Comparison of ENCODE assay signal across 9 cellular contexts in the genomic region with DNA sequence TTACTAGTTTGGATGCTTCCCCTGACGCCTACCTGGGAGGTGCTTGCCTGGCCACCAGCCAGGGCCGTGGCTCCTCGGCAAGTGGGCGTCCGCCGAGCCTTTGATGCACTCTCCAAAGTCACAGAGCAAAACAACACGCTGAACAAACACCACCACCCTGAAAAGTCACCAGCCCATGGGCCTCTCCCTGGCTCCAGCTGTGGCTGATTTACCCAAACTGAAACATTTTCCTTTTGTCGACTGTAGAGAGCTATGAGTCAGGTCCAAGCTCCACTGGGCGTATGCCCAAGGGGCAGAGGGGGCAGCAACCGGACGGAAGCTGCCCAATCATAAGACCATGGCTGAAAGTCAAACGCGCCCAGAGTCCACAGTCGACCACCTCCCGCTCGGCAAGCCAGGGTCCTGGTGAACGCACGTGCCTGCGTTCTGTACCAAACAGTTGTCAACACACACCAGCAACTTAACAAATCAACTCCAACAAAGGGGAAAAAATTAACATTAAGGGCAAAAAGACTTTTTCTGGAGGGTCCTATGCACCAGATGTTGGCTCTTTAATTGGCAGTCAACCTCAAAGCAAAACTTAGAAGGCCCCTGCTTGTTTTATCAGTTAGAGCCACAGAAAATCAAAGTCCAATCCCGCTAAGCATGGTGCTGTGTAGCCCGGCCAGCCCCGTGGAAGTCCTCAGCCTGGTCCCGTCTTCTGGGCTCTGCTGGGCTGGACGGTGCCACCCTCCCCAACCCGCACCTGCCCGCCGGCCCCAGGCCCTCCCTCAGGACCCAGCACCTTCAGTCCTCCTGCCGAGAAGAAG. TPM values are rescaled to one million over a fixed set of nuclear protein-coding genes. Genes with fewer than 3 reads are reported as not detected.
DNase-seq lines count a peak whose midpoint lies in the region; ATAC-seq and TF ChIP-seq lines count a peak whose summit lies in the region.
"Had no signal": no experiment of that assay in that cellular context is flagged by ENCODE, and none has a peak within 500 bp of the region (broad histone marks: within the 10 kb centered on the region; RNA-seq: fewer than 3 reads in every experiment).

No MANE protein-coding gene starts in this region.

- H3K9me3 ChIP-seq in skeletal muscle satellite cell (replicated peaks; ENCODE audit: low read length), result no peaks in the 10 kb centered on the region

- no peaks in the 10 kb centered on the region for H3K36me3 ChIP-seq in skeletal muscle satellite cell (ENCODE audit: insufficient read depth, low read length)

- peak overlapping the region; percentile 51 for H3K9ac ChIP-seq in skeletal muscle satellite cell (ENCODE audit: low read depth, low read length)

- H3K4me3 ChIP-seq in epithelial cell of proximal tubule (ENCODE audit: low read depth, low read length) (peak overlapping the region; percentile 9), skeletal muscle satellite cell (ENCODE audit: low read length) (peak overlapping the region; percentile 58)

- H3K4me2 ChIP-seq in skeletal muscle satellite cell (ENCODE audit: low read length), result peak overlapping the region; percentile 84

- ATAC-seq in HG03108 (IDR thresholded peaks at IDR 0.05; ENCODE audit: unreplicated experiment) (no peak), GM21360 (IDR thresholded peaks at IDR 0.05; ENCODE audit: unreplicated experiment) (no peak)
- ATAC-seq: stimulated activated naive B cell treated with anti-CD40 and anti-IgM and Interleukin-4, amounts not matched to agents 10 μg/mL and 1 μg/mL and 100 μg/mL, for 72 hours had no signal

- H3K27me3 ChIP-seq in skeletal muscle satellite cell (ENCODE audit: control insufficient read depth, insufficient read depth, low read length), result no peaks in the 10 kb centered on the region

- H3K4me1 ChIP-seq in skeletal muscle satellite cell (ENCODE audit: control insufficient read depth, insufficient read depth, low read length), result peaks cover 44% of the 10 kb centered on the region

- DNase-seq in GM03348 (ENCODE audit: low spot score) (peak; percentile 88), NCI-H69 (lab: John Stamatoyannopoulos, UW) (peak; percentile 92), epithelial cell of proximal tubule (ENCODE audit: low read depth) (peak; percentile 63), caudate nucleus (lab: John Stamatoyannopoulos, UW) (no peak), CD1c-positive myeloid dendritic cell (ENCODE audit: extremely low spot score) (no peak)
- DNase-seq: stimulated activated naive B cell treated with anti-CD40 and anti-IgM and Interleukin-4, amounts not matched to agents 10 μg/mL and 1 μg/mL and 100 μg/mL, for 72 hours had no signal

- TF ChIP-seq CTCF in epithelial cell of proximal tubule (conservative IDR thresholded peaks at IDR 0.05; ENCODE audit: low read depth, low read length), result no peak

- no peak overlapping the region for H3K27ac ChIP-seq in caudate nucleus (ENCODE audit: low read depth, low read length)

RNA-seq across cellular contexts. Expression of a gene that starts 47.3 kb away (rescaled TPM):
- total RNA-seq in epithelial cell of proximal tubule, result 19.9 and 25.7 TPM in 2 replicates
- 49.1 and 59.3 TPM in 2 replicates for total RNA-seq in skeletal muscle satellite cell (2012; rRNA removed)

RNA-seq across cellular contexts. Expression of a gene that starts 48.1 kb away (rescaled TPM):
- total RNA-seq in epithelial cell of proximal tubule, result 1.3 and 2.2 TPM in 2 replicates
- 2.0 and 2.8 TPM in 2 replicates for total RNA-seq in skeletal muscle satellite cell (2012; rRNA removed)

Comparison
In these comparisons a context has a peak if more than half of its experiments do, and no peak if none do; other contexts are left out.
1. DNase-seq: peak in GM03348 (single experiment), NCI-H69 (single experiment) and epithelial cell of proximal tubule (single experiment); none in caudate nucleus (0 of 61) and CD1c-positive myeloid dendritic cell (single experiment).